1 cellular context compared by ENCODE assay signal in the genomic region with DNA sequence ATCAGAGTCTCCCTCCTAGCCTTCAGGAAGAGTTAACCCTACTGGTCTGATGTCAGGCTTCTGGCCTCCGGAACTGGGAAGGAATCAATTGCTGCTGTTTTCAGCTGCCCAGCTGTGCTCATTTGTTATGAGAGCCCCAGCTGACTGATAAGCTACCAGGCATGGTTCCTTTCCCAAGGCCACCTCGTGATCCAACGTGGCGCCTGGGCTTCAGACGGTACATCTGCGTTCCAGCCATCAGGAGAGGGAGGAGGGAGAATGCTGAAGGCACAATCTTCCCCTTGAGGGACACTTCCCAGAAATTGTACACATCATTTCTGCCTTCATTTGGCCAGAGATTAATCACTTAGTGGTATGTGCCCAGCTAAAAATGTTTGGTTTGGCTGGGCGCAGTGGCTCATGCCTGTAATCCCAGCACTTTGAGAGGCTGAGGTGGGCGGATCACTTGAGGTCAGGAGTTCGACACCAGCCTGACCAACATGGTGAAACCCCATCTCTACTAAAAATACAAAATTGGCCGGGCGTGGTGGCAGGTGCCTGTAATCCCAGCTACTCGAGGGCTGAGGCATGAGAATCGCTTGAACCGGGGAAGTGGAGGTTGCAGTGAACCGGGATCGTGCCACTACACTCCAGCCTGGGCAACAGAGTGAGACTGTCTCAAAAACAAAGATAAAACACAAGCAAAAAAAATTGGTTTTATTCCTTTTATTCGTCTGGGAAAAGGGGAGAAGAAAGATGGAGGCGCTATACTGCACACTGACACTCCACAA.
TF ChIP-seq lines count a peak whose summit lies in the region.

No MANE protein-coding gene starts in this region.

TF ChIP-seq in HepG2, 621 proteins besides CTCF, POLR2A, EP300 and RAD21 (continued from another document and continues in another):
- TF ChIP-seq, protein P1, sequence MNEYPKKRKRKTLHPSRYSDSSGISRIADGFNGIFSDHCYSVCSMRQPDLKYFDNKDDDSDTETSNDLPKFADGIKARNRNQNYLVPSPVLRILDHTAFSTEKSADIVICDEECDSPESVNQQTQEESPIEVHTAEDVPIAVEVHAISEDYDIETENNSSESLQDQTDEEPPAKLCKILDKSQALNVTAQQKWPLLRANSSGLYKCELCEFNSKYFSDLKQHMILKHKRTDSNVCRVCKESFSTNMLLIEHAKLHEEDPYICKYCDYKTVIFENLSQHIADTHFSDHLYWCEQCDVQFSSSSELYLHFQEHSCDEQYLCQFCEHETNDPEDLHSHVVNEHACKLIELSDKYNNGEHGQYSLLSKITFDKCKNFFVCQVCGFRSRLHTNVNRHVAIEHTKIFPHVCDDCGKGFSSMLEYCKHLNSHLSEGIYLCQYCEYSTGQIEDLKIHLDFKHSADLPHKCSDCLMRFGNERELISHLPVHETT (CRISPR knock-in tag; conservative IDR thresholded peaks at IDR 0.05) = no peak; the same call in 1 of the 2 replicates
- TF ChIP-seq NFKB2 (CRISPR knock-in tag; IDR thresholded peaks at IDR 0.05; ENCODE audit: borderline replicate concordance) (no peak), AKAP8 (CRISPR knock-in tag; IDR thresholded peaks at IDR 0.05) (0 out of 2 replicates have a peak, but pooled peaks have one; percentile 31), RNF2 (conservative IDR thresholded peaks at IDR 0.05; ENCODE audit: low read depth) (peak; percentile 46; the same call in 1 of the 2 replicates), SOX13 (IDR thresholded peaks at IDR 0.05) (no peak), SOX13 (CRISPR knock-in tag; conservative IDR thresholded peaks at IDR 0.05 in 1 of 2, IDR thresholded peaks at IDR 0.05 in 1 of 2) (peak in 1 of 2 experiments; percentile 72; a peak in 2 of 4 replicates), ZBTB1 (CRISPR knock-in tag; IDR thresholded peaks at IDR 0.05; ENCODE audit: borderline replicate concordance) (no peak), JARID2 (CRISPR knock-in tag; IDR thresholded peaks at IDR 0.05; ENCODE audit: insufficient replicate concordance) (no peak), ZNF703 (CRISPR knock-in tag; IDR thresholded peaks at IDR 0.05; ENCODE audit: borderline replicate concordance) (no peak), ZNF33B (CRISPR knock-in tag; IDR thresholded peaks at IDR 0.05) (0 out of 2 replicates have a peak, but pooled peaks have one; percentile 22), MAZ (IDR thresholded peaks at IDR 0.05; ENCODE audit: borderline replicate concordance, low read depth, low read length) (no peak), MAZ (CRISPR knock-in tag; IDR thresholded peaks at IDR 0.05; ENCODE audit: low read depth) (no peak), PCBP2 (optimal IDR thresholded peaks at IDR 0.05; ENCODE audit: low read depth, low read length, poor library complexity, severe bottlenecking) (no peak), SRF (IDR thresholded peaks at IDR 0.05; ENCODE audit: low read depth, low read length) (no peak), ARNT (IDR thresholded peaks at IDR 0.05) (no peak), HNRNPH1 (optimal IDR thresholded peaks at IDR 0.05; ENCODE audit: low read depth, low read length) (no peak), FOSL1 (CRISPR knock-in tag; IDR thresholded peaks at IDR 0.05; ENCODE audit: borderline replicate concordance) (no peak), ONECUT2 (CRISPR knock-in tag; IDR thresholded peaks at IDR 0.05) (peak; percentile 52), ZNF569 (CRISPR knock-in tag; IDR thresholded peaks at IDR 0.05; ENCODE audit: borderline replicate concordance) (no peak), ZNF160 (CRISPR knock-in tag; IDR thresholded peaks at IDR 0.05) (no peak), FIP1L1 (IDR thresholded peaks at IDR 0.05; ENCODE audit: borderline replicate concordance, insufficient read depth, low read depth, low read length) (no peak), ZZZ3 (CRISPR knock-in tag; IDR thresholded peaks at IDR 0.05; ENCODE audit: borderline replicate concordance) (no peak), ZFP36L1 (CRISPR knock-in tag; IDR thresholded peaks at IDR 0.05) (no peak), CCAR2 (optimal IDR thresholded peaks at IDR 0.05; ENCODE audit: low read depth, low read length) (no peak), CENPX (CRISPR knock-in tag; IDR thresholded peaks at IDR 0.05) (no peak), FOXC1 (CRISPR knock-in tag; IDR thresholded peaks at IDR 0.05; ENCODE audit: borderline replicate concordance) (no peak), ZNF607 (CRISPR knock-in tag; IDR thresholded peaks at IDR 0.05; ENCODE audit: borderline replicate concordance) (peak; percentile 72), RBM22 (optimal IDR thresholded peaks at IDR 0.05; ENCODE audit: low read length) (no peak), CBX1 (IDR thresholded peaks at IDR 0.05; ENCODE audit: low read depth) (no peak), ZSCAN29 (CRISPR knock-in tag; conservative IDR thresholded peaks at IDR 0.05) (no peak), TAF15 (IDR thresholded peaks at IDR 0.05; ENCODE audit: low read depth, low read length, poor library complexity, severe bottlenecking) (no peak), MLLT10 (CRISPR knock-in tag; IDR thresholded peaks at IDR 0.05) (no peak), ZNF557 (CRISPR knock-in tag; IDR thresholded peaks at IDR 0.05) (no peak), NCOA2 (CRISPR knock-in tag; IDR thresholded peaks at IDR 0.05) (peak; percentile 47), KLF9 (CRISPR knock-in tag; IDR thresholded peaks at IDR 0.05; ENCODE audit: low read depth) (no peak), EED (CRISPR knock-in tag; IDR thresholded peaks at IDR 0.05) (no peak), PAX8 (CRISPR knock-in tag; IDR thresholded peaks at IDR 0.05; ENCODE audit: borderline replicate concordance) (no peak), ZNF792 (CRISPR knock-in tag; IDR thresholded peaks at IDR 0.05) (peak; percentile 81; the same call in 1 of the 2 replicates), ZNF367 (CRISPR knock-in tag; IDR thresholded peaks at IDR 0.05; ENCODE audit: borderline replicate concordance) (no peak), PAWR (CRISPR knock-in tag; IDR thresholded peaks at IDR 0.05; ENCODE audit: borderline replicate concordance) (no peak), PTBP1 (IDR thresholded peaks at IDR 0.05; ENCODE audit: low read depth, low read length, poor library complexity, severe bottlenecking) (no peak), SPEN (CRISPR knock-in tag; IDR thresholded peaks at IDR 0.05; ENCODE audit: low read depth) (peak; percentile 78), ZNF775 (CRISPR knock-in tag; IDR thresholded peaks at IDR 0.05; ENCODE audit: borderline replicate concordance) (no peak), ZNF556 (CRISPR knock-in tag; IDR thresholded peaks at IDR 0.05; ENCODE audit: borderline replicate concordance) (0 out of 2 replicates have a peak, but pooled peaks have one; percentile 28), NFE2L1 (CRISPR knock-in tag; IDR thresholded peaks at IDR 0.05; ENCODE audit: borderline replicate concordance) (no peak)
- TF ChIP-seq, protein P2, sequence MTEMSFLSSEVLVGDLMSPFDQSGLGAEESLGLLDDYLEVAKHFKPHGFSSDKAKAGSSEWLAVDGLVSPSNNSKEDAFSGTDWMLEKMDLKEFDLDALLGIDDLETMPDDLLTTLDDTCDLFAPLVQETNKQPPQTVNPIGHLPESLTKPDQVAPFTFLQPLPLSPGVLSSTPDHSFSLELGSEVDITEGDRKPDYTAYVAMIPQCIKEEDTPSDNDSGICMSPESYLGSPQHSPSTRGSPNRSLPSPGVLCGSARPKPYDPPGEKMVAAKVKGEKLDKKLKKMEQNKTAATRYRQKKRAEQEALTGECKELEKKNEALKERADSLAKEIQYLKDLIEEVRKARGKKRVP (CRISPR knock-in tag; IDR thresholded peaks at IDR 0.05) = no peak
- TF ChIP-seq, protein P3, sequence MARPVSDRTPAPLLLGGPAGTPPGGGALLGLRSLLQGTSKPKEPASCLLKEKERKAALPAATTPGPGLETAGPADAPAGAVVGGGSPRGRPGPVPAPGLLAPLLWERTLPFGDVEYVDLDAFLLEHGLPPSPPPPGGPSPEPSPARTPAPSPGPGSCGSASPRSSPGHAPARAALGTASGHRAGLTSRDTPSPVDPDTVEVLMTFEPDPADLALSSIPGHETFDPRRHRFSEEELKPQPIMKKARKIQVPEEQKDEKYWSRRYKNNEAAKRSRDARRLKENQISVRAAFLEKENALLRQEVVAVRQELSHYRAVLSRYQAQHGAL (CRISPR knock-in tag; IDR thresholded peaks at IDR 0.05; ENCODE audit: not compliant biosample characterization) = no peak
- TF ChIP-seq, protein P4, sequence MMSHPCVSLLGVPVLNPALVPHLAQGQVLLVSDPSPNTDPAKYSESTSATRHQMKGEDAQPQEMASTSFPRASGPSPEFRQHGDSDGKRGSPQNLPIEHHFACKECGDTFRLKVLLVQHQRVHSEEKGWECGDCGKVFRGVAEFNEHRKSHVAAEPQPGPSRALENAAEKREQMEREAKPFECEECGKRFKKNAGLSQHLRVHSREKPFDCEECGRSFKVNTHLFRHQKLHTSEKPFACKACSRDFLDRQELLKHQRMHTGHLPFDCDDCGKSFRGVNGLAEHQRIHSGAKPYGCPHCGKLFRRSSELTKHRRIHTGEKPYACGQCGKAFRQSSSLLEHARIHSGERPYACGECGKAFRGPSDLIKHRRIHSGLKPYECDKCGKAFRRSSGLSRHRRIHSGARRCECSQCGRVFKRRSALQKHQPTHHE (CRISPR knock-in tag; IDR thresholded peaks at IDR 0.05; ENCODE audit: borderline replicate concordance) = 0 out of 2 replicates have a peak, but pooled peaks have one; percentile 48
- TF ChIP-seq, protein P5, sequence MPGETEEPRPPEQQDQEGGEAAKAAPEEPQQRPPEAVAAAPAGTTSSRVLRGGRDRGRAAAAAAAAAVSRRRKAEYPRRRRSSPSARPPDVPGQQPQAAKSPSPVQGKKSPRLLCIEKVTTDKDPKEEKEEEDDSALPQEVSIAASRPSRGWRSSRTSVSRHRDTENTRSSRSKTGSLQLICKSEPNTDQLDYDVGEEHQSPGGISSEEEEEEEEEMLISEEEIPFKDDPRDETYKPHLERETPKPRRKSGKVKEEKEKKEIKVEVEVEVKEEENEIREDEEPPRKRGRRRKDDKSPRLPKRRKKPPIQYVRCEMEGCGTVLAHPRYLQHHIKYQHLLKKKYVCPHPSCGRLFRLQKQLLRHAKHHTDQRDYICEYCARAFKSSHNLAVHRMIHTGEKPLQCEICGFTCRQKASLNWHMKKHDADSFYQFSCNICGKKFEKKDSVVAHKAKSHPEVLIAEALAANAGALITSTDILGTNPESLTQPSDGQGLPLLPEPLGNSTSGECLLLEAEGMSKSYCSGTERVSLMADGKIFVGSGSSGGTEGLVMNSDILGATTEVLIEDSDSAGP (CRISPR knock-in tag; IDR thresholded peaks at IDR 0.05; ENCODE audit: borderline replicate concordance) = peak; percentile 64; the same call in 1 of the 2 replicates
- TF ChIP-seq, protein P6, sequence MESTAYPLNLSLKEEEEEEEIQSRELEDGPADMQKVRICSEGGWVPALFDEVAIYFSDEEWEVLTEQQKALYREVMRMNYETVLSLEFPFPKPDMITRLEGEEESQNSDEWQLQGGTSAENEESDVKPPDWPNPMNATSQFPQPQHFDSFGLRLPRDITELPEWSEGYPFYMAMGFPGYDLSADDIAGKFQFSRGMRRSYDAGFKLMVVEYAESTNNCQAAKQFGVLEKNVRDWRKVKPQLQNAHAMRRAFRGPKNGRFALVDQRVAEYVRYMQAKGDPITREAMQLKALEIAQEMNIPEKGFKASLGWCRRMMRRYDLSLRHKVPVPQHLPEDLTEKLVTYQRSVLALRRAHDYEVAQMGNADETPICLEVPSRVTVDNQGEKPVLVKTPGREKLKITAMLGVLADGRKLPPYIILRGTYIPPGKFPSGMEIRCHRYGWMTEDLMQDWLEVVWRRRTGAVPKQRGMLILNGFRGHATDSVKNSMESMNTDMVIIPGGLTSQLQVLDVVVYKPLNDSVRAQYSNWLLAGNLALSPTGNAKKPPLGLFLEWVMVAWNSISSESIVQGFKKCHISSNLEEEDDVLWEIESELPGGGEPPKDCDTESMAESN (CRISPR knock-in tag; conservative IDR thresholded peaks at IDR 0.05) = 0 out of 2 replicates have a peak, but pooled peaks have one; percentile 19
- TF ChIP-seq, protein P7, sequence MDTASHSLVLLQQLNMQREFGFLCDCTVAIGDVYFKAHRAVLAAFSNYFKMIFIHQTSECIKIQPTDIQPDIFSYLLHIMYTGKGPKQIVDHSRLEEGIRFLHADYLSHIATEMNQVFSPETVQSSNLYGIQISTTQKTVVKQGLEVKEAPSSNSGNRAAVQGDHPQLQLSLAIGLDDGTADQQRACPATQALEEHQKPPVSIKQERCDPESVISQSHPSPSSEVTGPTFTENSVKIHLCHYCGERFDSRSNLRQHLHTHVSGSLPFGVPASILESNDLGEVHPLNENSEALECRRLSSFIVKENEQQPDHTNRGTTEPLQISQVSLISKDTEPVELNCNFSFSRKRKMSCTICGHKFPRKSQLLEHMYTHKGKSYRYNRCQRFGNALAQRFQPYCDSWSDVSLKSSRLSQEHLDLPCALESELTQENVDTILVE (CRISPR knock-in tag; IDR thresholded peaks at IDR 0.05) = no peak
- TF ChIP-seq, protein P8, sequence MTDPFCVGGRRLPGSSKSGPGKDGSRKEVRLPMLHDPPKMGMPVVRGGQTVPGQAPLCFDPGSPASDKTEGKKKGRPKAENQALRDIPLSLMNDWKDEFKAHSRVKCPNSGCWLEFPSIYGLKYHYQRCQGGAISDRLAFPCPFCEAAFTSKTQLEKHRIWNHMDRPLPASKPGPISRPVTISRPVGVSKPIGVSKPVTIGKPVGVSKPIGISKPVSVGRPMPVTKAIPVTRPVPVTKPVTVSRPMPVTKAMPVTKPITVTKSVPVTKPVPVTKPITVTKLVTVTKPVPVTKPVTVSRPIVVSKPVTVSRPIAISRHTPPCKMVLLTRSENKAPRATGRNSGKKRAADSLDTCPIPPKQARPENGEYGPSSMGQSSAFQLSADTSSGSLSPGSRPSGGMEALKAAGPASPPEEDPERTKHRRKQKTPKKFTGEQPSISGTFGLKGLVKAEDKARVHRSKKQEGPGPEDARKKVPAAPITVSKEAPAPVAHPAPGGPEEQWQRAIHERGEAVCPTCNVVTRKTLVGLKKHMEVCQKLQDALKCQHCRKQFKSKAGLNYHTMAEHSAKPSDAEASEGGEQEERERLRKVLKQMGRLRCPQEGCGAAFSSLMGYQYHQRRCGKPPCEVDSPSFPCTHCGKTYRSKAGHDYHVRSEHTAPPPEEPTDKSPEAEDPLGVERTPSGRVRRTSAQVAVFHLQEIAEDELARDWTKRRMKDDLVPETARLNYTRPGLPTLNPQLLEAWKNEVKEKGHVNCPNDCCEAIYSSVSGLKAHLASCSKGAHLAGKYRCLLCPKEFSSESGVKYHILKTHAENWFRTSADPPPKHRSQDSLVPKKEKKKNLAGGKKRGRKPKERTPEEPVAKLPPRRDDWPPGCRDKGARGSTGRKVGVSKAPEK (CRISPR knock-in tag; IDR thresholded peaks at IDR 0.05; ENCODE audit: borderline replicate concordance) = no peak
- TF ChIP-seq, protein P9, sequence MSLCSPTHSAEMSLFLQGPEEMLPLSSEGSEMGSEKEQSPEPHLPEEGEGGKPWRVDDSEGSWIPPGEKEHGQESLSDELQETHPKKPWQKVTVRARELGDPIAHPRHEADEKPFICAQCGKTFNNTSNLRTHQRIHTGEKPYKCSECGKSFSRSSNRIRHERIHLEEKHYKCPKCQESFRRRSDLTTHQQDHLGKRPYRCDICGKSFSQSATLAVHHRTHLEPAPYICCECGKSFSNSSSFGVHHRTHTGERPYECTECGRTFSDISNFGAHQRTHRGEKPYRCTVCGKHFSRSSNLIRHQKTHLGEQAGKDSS (CRISPR knock-in tag; IDR thresholded peaks at IDR 0.05; ENCODE audit: borderline replicate concordance, low read depth) = peak; percentile 27
